Comparison of ENCODE assay signal across 10 cellular contexts in the genomic region with DNA sequence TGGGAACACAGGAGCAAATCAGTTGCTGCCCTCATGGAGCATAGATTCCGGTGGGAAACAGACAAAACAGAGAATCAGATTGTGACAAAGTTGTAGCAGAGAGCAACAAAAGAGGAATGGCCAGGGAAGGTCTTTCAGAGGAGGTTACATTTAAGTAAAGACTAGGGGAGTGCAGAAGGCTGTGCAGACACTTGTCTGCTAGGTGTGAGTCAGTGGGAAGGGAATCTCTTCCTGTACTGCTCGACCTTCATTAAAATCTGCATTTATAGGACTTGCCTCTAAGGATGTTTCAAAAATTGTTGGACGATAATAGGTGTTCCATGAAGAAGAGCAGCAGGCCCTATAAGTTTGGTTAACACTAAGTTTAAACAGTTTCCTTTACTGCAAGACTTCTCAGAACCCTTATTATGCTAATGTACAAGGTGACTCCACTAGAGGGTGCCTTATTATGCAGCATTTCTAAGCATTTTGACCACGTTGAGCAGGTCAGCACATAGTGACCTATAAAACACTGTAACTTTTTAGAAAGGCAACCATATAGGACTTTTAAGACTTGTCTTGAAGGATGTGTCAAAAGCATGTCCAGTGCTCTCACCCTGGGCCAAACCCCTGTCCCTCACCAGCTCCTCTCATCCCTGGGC.
A peak's percentile ranks its signal among the peaks of the same experiment; 100 is the strongest.
DNase-seq lines count a peak whose midpoint lies in the region; ATAC-seq and FAIRE-seq lines count a peak whose summit lies in the region.
"Had no signal": no experiment of that assay in that cellular context is flagged by ENCODE, and none has a peak within 500 bp of the region (broad histone marks: within the 10 kb centered on the region; RNA-seq: fewer than 3 reads in every experiment).

No MANE protein-coding gene starts in this region.

- no peak for FAIRE-seq in frontal cortex (lab: Jason Lieb, UNC)

- ATAC-seq in left colon (peak; percentile 74), HG03378 (IDR thresholded peaks at IDR 0.05; ENCODE audit: unreplicated experiment) (no peak)

- peak; percentile 4 for DNase-seq in COR-L47 (lab: John Stamatoyannopoulos, UW)
- DNase-seq in HT1080 (ENCODE audit: low read depth): peak; percentile 3
- DNase-seq in astrocyte of the hippocampus (ENCODE audit: low read depth, low spot score): peak; percentile 22
- DNase-seq in left colon: no peak
- no peak for DNase-seq in frontal cortex (ENCODE audit: low spot score in 2 of 2)
- no peak for DNase-seq in NCI-H82 treated with DMSO at 0.1 percent for 48 hours (lab: John Stamatoyannopoulos, UW; ENCODE audit: unreplicated experiment)
- DNase-seq in NCI-H510A (lab: John Stamatoyannopoulos, UW): no peak
- DNase-seq: activated naive CD4-positive, alpha-beta T cell treated with anti-CD3 and anti-CD28 coated beads, Interleukin-2, amount 50 U/mL, for 16 hours; spleen had no signal

- intact Hi-C loops in left colon (cut with DNase I, micrococcal nuclease): no loop called here

Comparison
In these comparisons a context has a peak if more than half of its experiments do, and no peak if none do; other contexts are left out.
1. DNase-seq: peak in COR-L47 (single experiment), HT1080 (single experiment) and astrocyte of the hippocampus (single experiment); none in left colon (0 of 2), frontal cortex (0 of 2), NCI-H82 treated with DMSO at 0.1 percent for 48 hours (single experiment) and NCI-H510A (single experiment).